26 cellular contexts compared by ENCODE assay signal in the genomic region with DNA sequence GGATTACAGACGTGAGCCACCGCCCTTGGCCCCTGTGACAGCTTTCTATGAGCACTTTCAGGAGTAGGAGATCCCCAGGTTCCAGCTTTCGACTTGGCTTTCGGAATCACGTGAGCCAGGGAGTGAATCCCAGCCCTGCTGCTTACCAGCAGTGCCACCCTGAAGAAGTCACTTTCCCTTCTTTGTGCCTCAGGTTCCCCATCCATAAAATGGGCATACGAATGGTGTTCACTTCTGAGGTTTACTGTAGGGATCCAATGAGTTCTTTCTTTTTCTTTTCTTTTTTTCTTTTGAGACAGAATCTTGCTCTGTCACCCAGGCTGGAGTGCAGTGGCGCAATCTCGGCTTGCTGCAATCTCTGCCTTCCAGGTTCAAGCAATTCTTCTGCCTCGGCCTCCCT. TPM values are rescaled to one million over a fixed set of nuclear protein-coding genes. Genes with fewer than 3 reads are reported as not detected.
"Had no signal": no experiment of that assay in that cellular context is flagged by ENCODE, and none has a peak within 500 bp of the region (broad histone marks: within the 10 kb centered on the region; RNA-seq: fewer than 3 reads in every experiment).

No MANE protein-coding gene starts in this region.

- FAIRE-seq: colon, endothelial cell of umbilical vein, kidney had no signal

- H3K36me3 ChIP-seq: esophagus muscularis mucosa, gastroesophageal sphincter, heart left ventricle, stomach, tibial artery had no signal

- H3K4me2 ChIP-seq: hepatocyte, smooth muscle cell had no signal

- H3K9ac ChIP-seq: parathyroid adenoma had no signal

- H3K9me3 ChIP-seq: esophagus muscularis mucosa, gastroesophageal sphincter, heart left ventricle, stomach, tibial artery had no signal

- ATAC-seq: foreskin keratinocyte, gastroesophageal sphincter, heart left ventricle, left lobe of liver, natural killer cell, sciatic nerve had no signal

- H3K4me3 ChIP-seq: esophagus muscularis mucosa, gastroesophageal sphincter, heart left ventricle, hepatocyte, lung, smooth muscle cell, stomach, tibial artery had no signal

- H3K79me2 ChIP-seq: parathyroid adenoma had no signal

- H3K4me1 ChIP-seq: foreskin keratinocyte had no signal

- DNase-seq: dermis blood vessel endothelial cell; effector memory CD4-positive, alpha-beta T cell; foreskin keratinocyte; heart left ventricle; kidney; natural killer cell; stimulated activated CD4-positive, alpha-beta T cell treated with anti-CD3 and anti-CD28 coated beads, Interleukin-12 subunit alpha, Interleukin-12 subunit beta, amount 100 ng/mL, for 4 hours; stimulated activated CD4-positive, alpha-beta T cell treated with anti-CD3 and anti-CD28 coated beads, Interleukin-1b, Interleukin-23, amount 100 ng/mL, for 48 hours; stimulated activated CD4-positive, alpha-beta T cell treated with anti-CD3 and anti-CD28 coated beads, Interleukin-4, amount 100 ng/mL, for 1 hour; stimulated activated CD8-positive, alpha-beta memory T cell treated with anti-CD3 and anti-CD28 coated beads, Interleukin-4, amount 100 ng/mL, for 48 hours; stimulated activated naive CD4-positive, alpha-beta T cell treated with Interleukin-2 at 50 U/mL for 16 hours; stomach; tibial artery had no signal

- H3K27me3 ChIP-seq: foreskin keratinocyte, gastroesophageal sphincter, heart left ventricle, hepatocyte had no signal

- H3K27ac ChIP-seq: esophagus muscularis mucosa, foreskin keratinocyte, gastroesophageal sphincter, heart left ventricle, hepatocyte, parathyroid adenoma, stomach, tibial artery had no signal

- H2AFZ ChIP-seq: hepatocyte, parathyroid adenoma had no signal

RNA-seq across cellular contexts. Expression of gene CERS1, which starts 49.3 kb away (rescaled TPM):
- total RNA-seq: mononuclear cell, natural killer cell, subcutaneous adipose tissue had no signal
- polyA plus RNA-seq: liver had no signal
